ENCODE assay signal across 24 cellular contexts in genomic region chr3:121759541-121760202, GRCh38.
"Had no signal": no experiment of that assay in that cellular context is flagged by ENCODE, and none has a peak within 500 bp of the region (broad histone marks: within the 10 kb centered on the region; RNA-seq: fewer than 3 reads in every experiment).

No MANE protein-coding gene starts in this region.

- DNase-seq: activated CD4-positive, alpha-beta T cell treated with anti-CD3 and anti-CD28 coated beads, Interleukin-2, amount 50 U/mL, for 48 hours; activated naive CD4-positive, alpha-beta T cell; activated naive CD8-positive, alpha-beta T cell treated with anti-CD3 and anti-CD28 coated beads, Interleukin-2, amount 10 ng/mL, durations not matched to agents 7 days and 5 days; activated T-cell treated with anti-CD3 and anti-CD28 coated beads for 4 hours; amygdala; caudate nucleus; dorsolateral prefrontal cortex; endodermal cell; foreskin keratinocyte; hippocampal formation; left cardiac atrium; lower lobe of right lung; nephron progenitor cell; nucleus accumbens; posterior cingulate gyrus; stimulated activated CD8-positive, alpha-beta memory T cell treated with anti-CD3 and anti-CD28 coated beads, Interleukin-4, amount 100 ng/mL, for 48 hours; stimulated activated naive CD8-positive, alpha-beta T cell treated with anti-CD3 and anti-CD28 coated beads, Interleukin-15, Interleukin-2, amounts not matched to agents 100 U/mL and 50 U/mL, for 24 hours; substantia nigra; tibial artery had no signal

- H3K9me3 ChIP-seq: lower lobe of right lung, tibial artery had no signal

- H3K27me3 ChIP-seq: dorsolateral prefrontal cortex, tibial artery had no signal

- H3K27ac Mint-ChIP-seq: activated naive CD8-positive, alpha-beta T cell treated with anti-CD3 and anti-CD28 coated beads, Interleukin-2, amount 10 ng/mL, durations not matched to agents 7 days and 5 days; activated T-helper 1 cell treated with anti-CD3 and anti-CD28 coated beads, Interleukin-12 subunit alpha, Interleukin-12 subunit beta, Interleukin-2, Interleukin-4 antibody, amounts not matched to agents 30 ng/mL and 10 ng/mL and 1 ng/mL, durations not matched to agents 14 hours and 24 hours and 36 hours; endodermal cell; mesothelial cell of epicardium; nephron progenitor cell had no signal

- H3K36me3 Mint-ChIP-seq: activated naive CD8-positive, alpha-beta T cell treated with anti-CD3 and anti-CD28 coated beads, Interleukin-2, amount 10 ng/mL, durations not matched to agents 7 days and 5 days; brain; mesothelial cell of epicardium had no signal

- H3K36me3 ChIP-seq: lower lobe of right lung, tibial artery had no signal

- H3K4me1 Mint-ChIP-seq: activated naive CD8-positive, alpha-beta T cell treated with anti-CD3 and anti-CD28 coated beads, Interleukin-2, amount 10 ng/mL, durations not matched to agents 7 days and 5 days; endodermal cell had no signal

- H3K4me1 ChIP-seq: foreskin keratinocyte, lower lobe of right lung, tibial artery had no signal

- H3K27ac ChIP-seq: epithelial cell of prostate, foreskin keratinocyte, lower lobe of right lung, tibial artery, VCaP had no signal

- H3K9me3 Mint-ChIP-seq: activated naive CD8-positive, alpha-beta T cell treated with anti-CD3 and anti-CD28 coated beads, Interleukin-2, amount 10 ng/mL, durations not matched to agents 7 days and 5 days; activated T-helper 1 cell treated with anti-CD3 and anti-CD28 coated beads, Interleukin-12 subunit alpha, Interleukin-12 subunit beta, Interleukin-2, Interleukin-4 antibody, amounts not matched to agents 30 ng/mL and 10 ng/mL and 1 ng/mL, durations not matched to agents 14 hours and 24 hours and 36 hours; brain; endodermal cell; mesothelial cell of epicardium; nephron progenitor cell had no signal

- H3K4me3 Mint-ChIP-seq: activated naive CD8-positive, alpha-beta T cell treated with anti-CD3 and anti-CD28 coated beads, Interleukin-2, amount 10 ng/mL, durations not matched to agents 7 days and 5 days; activated T-helper 1 cell treated with anti-CD3 and anti-CD28 coated beads, Interleukin-12 subunit alpha, Interleukin-12 subunit beta, Interleukin-2, Interleukin-4 antibody, amounts not matched to agents 30 ng/mL and 10 ng/mL and 1 ng/mL, durations not matched to agents 14 hours and 24 hours and 36 hours; brain; endodermal cell; mesothelial cell of epicardium; nephron progenitor cell had no signal

- H3K4me3 ChIP-seq: dorsolateral prefrontal cortex, lower lobe of right lung, tibial artery had no signal
